In the genomic region with DNA sequence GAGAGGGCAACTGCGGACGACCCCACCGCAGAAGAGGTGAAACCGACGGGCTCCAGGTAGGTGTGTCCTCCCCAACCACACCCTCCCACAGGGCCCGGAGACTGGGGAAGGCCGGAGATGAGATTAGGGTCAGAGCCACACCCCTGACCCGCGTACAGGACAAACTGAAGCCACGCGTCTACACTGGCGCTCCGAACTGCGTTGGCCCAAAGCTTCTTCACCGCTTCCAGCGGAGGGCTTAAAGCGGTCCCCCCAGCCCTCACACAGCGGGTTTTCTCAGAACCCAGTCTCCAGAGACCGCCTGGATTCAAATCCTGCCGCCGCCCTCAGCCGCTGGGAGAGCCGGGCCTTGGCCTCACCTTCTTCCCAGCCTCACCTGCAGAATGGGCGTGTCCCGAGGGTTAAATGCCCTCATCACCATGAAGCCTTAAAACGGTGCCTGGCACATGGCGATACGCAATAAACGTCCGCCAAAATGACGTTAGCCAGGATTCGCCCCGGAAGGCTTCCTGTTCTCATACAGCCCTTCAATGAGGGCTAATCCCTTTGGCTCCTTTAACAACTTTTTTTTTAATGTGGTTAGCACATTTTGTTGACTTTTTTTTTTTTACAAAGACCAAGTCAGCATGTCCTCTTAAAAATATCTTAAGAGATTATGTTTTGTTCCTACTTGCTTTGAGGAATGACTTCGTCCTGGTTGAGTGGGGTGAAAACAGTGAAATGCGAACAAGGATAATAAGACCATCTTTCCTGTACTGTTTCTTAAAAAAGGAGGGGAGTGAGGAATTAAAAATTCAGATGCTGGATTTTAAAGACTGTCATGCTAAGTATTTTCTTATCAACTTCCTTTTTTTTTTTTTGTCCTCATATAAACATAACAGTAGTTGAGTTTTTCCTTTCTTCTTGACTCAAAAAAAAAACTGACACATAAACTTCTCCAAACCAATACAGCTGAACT, we compare ENCODE assay signal across 1 cellular context.
TF ChIP-seq lines count a peak whose summit lies in the region.

No MANE protein-coding gene starts in this region.

TF ChIP-seq in K562, 482 proteins besides CTCF, POLR2A, EP300 and RAD21 (continued from another document):
- no peak for TF ChIP-seq ZNF695 (CRISPR knock-in tag; IDR thresholded peaks at IDR 0.05)
- peak; percentile 70; the same call in 1 of the 2 replicates for TF ChIP-seq BACH1 (tag; IDR thresholded peaks at IDR 0.05)
- peak; percentile 70; the same call in 1 of the 2 replicates for TF ChIP-seq DPF2 (IDR thresholded peaks at IDR 0.05)
- no peak for TF ChIP-seq TBL1XR1 (IDR thresholded peaks at IDR 0.05; ENCODE audit: low read length in 2 of 2)
- TF ChIP-seq NFRKB (IDR thresholded peaks at IDR 0.05; ENCODE audit: low read depth): peak; percentile 71
- peak; percentile 86; the same call in 1 of the 2 replicates for TF ChIP-seq ZKSCAN8 (CRISPR knock-in tag; IDR thresholded peaks at IDR 0.05)
- TF ChIP-seq EGR1 (conservative IDR thresholded peaks at IDR 0.05): no peak
- no peak for TF ChIP-seq ZNF143 (CRISPR knock-in tag; IDR thresholded peaks at IDR 0.05)
- peak; percentile 68 for TF ChIP-seq TBP (optimal IDR thresholded peaks at IDR 0.05; ENCODE audit: low read depth, low read length)
- no peak for TF ChIP-seq ZNF239 (CRISPR knock-in tag; IDR thresholded peaks at IDR 0.05)
- TF ChIP-seq E2F3 (CRISPR knock-in tag; IDR thresholded peaks at IDR 0.05): no peak
- TF ChIP-seq YBX1 (IDR thresholded peaks at IDR 0.05): no peak
- no peak for TF ChIP-seq ZNF121 (CRISPR knock-in tag; conservative IDR thresholded peaks at IDR 0.05)
- no peak for TF ChIP-seq HNRNPK (IDR thresholded peaks at IDR 0.05; ENCODE audit: low read depth, low read length, poor library complexity, severe bottlenecking)
- TF ChIP-seq SETDB1 (IDR thresholded peaks at IDR 0.05; ENCODE audit: low read length): no peak
- no peak for TF ChIP-seq DDX20 (tag; IDR thresholded peaks at IDR 0.05; ENCODE audit: low read depth)
- no peak for TF ChIP-seq ZBTB8A (IDR thresholded peaks at IDR 0.05; ENCODE audit: partially characterized antibody)
- no peak; the same call in 1 of the 2 replicates for TF ChIP-seq MYBL2 (IDR thresholded peaks at IDR 0.05; ENCODE audit: low read depth)
- no peak for TF ChIP-seq MYBL2 (CRISPR knock-in tag; IDR thresholded peaks at IDR 0.05; ENCODE audit: borderline replicate concordance)
- TF ChIP-seq, protein P1, sequence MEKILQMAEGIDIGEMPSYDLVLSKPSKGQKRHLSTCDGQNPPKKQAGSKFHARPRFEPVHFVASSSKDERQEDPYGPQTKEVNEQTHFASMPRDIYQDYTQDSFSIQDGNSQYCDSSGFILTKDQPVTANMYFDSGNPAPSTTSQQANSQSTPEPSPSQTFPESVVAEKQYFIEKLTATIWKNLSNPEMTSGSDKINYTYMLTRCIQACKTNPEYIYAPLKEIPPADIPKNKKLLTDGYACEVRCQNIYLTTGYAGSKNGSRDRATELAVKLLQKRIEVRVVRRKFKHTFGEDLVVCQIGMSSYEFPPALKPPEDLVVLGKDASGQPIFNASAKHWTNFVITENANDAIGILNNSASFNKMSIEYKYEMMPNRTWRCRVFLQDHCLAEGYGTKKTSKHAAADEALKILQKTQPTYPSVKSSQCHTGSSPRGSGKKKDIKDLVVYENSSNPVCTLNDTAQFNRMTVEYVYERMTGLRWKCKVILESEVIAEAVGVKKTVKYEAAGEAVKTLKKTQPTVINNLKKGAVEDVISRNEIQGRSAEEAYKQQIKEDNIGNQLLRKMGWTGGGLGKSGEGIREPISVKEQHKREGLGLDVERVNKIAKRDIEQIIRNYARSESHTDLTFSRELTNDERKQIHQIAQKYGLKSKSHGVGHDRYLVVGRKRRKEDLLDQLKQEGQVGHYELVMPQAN (IDR thresholded peaks at IDR 0.05; ENCODE audit: borderline replicate concordance): peak; percentile 61; the same call in 1 of the 2 replicates
TF ChIP-seq in K562: peak in this region for 125.
